In genomic region chr4:86482296-86482695, GRCh38 we compare ENCODE assay signal across 21 cellular contexts.
A peak's percentile ranks its signal among the peaks of the same experiment; 100 is the strongest.
DNase-seq lines count a peak whose midpoint lies in the region; TF ChIP-seq lines count a peak whose summit lies in the region.
"Had no signal": no experiment of that assay in that cellular context is flagged by ENCODE, and none has a peak within 500 bp of the region (broad histone marks: within the 10 kb centered on the region; RNA-seq: fewer than 3 reads in every experiment).

No MANE protein-coding gene starts in this region.

- H3K9me3 ChIP-seq in HAP-1, result no peaks in the 10 kb centered on the region
- H3K9me3 ChIP-seq in iPS-20b (ENCODE audit: insufficient read depth, low read depth, low read length), result no peaks in the 10 kb centered on the region
- H3K9me3 ChIP-seq: breast epithelium, heart right ventricle had no signal

- peak overlapping the region; percentile 97 for H3K27ac ChIP-seq in iPS-20b (ENCODE audit: low read length)
- H3K27ac ChIP-seq: breast epithelium, C4-2B, heart right ventricle had no signal

- peak overlapping the region; percentile 76 for H3K9ac ChIP-seq in iPS-20b (ENCODE audit: low read depth, low read length)

- H3K36me3 Mint-ChIP-seq in chondrocyte (ENCODE audit: low read depth) (no peaks in the 10 kb centered on the region), osteocyte (ENCODE audit: unreplicated experiment) (peaks cover 2% of the 10 kb centered on the region)

- H3K9me3 Mint-ChIP-seq in chondrocyte (ENCODE audit: low read depth) (no peaks in the 10 kb centered on the region), osteocyte (ENCODE audit: unreplicated experiment) (no peaks in the 10 kb centered on the region)
- H3K9me3 Mint-ChIP-seq: activated B cell treated with CpG ODN at 0.5 μM for 24 hours had no signal

- DNase-seq in HAP-1 (ENCODE audit: low spot score in 2 of 2), result peak; percentile 18 to 19
- DNase-seq in chondrocyte (ENCODE audit: low spot score), result no peak
- DNase-seq in osteocyte (ENCODE audit: extremely low spot score, unreplicated experiment), result no peak
- no peak for DNase-seq in H7
- no peak for DNase-seq in effector CD4-positive, alpha-beta T cell
- no peak for DNase-seq in amniotic stem cell (lab: John Stamatoyannopoulos, UW)
- no peak for DNase-seq in activated T-cell treated with anti-CD3 and anti-CD28 coated beads, Interleukin-2, amount 50 U/mL, for 1 hour
- DNase-seq: activated B cell treated with CpG ODN at 0.5 μM for 24 hours; activated CD4-positive, alpha-beta T cell treated with anti-CD3 and anti-CD28 coated beads, Interleukin-2, amount 50 U/mL, for 48 hours; activated gamma-delta T cell; activated T-cell treated with anti-CD3 and anti-CD28 coated beads for 4 hours; cortex of kidney; heart right ventricle; NCI-H1694; NCI-H526 treated with DMSO at 0.1 percent for 48 hours; posterior cingulate gyrus had no signal

- H3K27ac Mint-ChIP-seq in chondrocyte (ENCODE audit: unreplicated experiment) (peak overlapping the region; percentile 3), osteocyte (ENCODE audit: unreplicated experiment) (peak overlapping the region; percentile 90)
- H3K27ac Mint-ChIP-seq: activated B cell treated with CpG ODN at 0.5 μM for 24 hours had no signal

- H3K27me3 Mint-ChIP-seq in chondrocyte (ENCODE audit: low read depth) (no peaks in the 10 kb centered on the region), osteocyte (ENCODE audit: unreplicated experiment) (no peaks in the 10 kb centered on the region)
- H3K27me3 Mint-ChIP-seq: activated B cell treated with CpG ODN at 0.5 μM for 24 hours had no signal

- H3K4me3 ChIP-seq in HAP-1 (no peak overlapping the region), iPS-20b (ENCODE audit: low read length) (peak overlapping the region; percentile 50), H7 (ENCODE audit: insufficient read depth, low read depth, low read length) (no peak overlapping the region)
- H3K4me3 ChIP-seq: breast epithelium, K562, lung had no signal

- H3K4me1 ChIP-seq in HAP-1, result peaks cover 49% of the 10 kb centered on the region
- H3K4me1 ChIP-seq in iPS-20b (ENCODE audit: insufficient read depth, low read length), result peaks cover 40% of the 10 kb centered on the region
- H3K4me1 ChIP-seq: breast epithelium had no signal

- H3K27me3 ChIP-seq in HAP-1 (ENCODE audit: low read depth) (no peaks in the 10 kb centered on the region), iPS-20b (ENCODE audit: insufficient read depth, low read length) (no peaks in the 10 kb centered on the region), H7 (ENCODE audit: control insufficient read depth, insufficient read depth, low read length) (no peaks in the 10 kb centered on the region)
- H3K27me3 ChIP-seq: breast epithelium, heart right ventricle had no signal

- H3K36me3 ChIP-seq in HAP-1 (replicated peaks), result no peaks in the 10 kb centered on the region
- peaks cover 4% of the 10 kb centered on the region; the same call in 1 of the 2 replicates for H3K36me3 ChIP-seq in iPS-20b (ENCODE audit: insufficient read depth, low read depth, low read length)
- H3K36me3 ChIP-seq in H7 (replicated peaks; ENCODE audit: control insufficient read depth, insufficient read depth, low read length), result no peaks in the 10 kb centered on the region
- H3K36me3 ChIP-seq: breast epithelium, heart right ventricle had no signal

- no peak for TF ChIP-seq CTCF in chondrocyte (IDR thresholded peaks at IDR 0.05)
- TF ChIP-seq CTCF in osteocyte (IDR thresholded peaks at IDR 0.05), result no peak

- no peak overlapping the region for H3K4me3 Mint-ChIP-seq in chondrocyte (ENCODE audit: unreplicated experiment)
- H3K4me3 Mint-ChIP-seq in osteocyte (ENCODE audit: unreplicated experiment), result peak overlapping the region; percentile 66
- H3K4me3 Mint-ChIP-seq: activated B cell treated with CpG ODN at 0.5 μM for 24 hours had no signal

- in situ Hi-C loops in HAP-1 (cut with MboI; ENCODE audit: low sequenced_read_pairs), result no loop called here

- H3K4me1 Mint-ChIP-seq in chondrocyte (ENCODE audit: low read depth) (peaks cover 28% of the 10 kb centered on the region), osteocyte (ENCODE audit: unreplicated experiment) (peaks cover 11% of the 10 kb centered on the region)

Comparison
In these comparisons a context has a peak if more than half of its experiments do, and no peak if none do; other contexts are left out.
1. DNase-seq: peak in HAP-1 (2 of 2); none in chondrocyte (single experiment), osteocyte (single experiment), H7 (single experiment), effector CD4-positive, alpha-beta T cell (single experiment), amniotic stem cell (single experiment) and activated T-cell treated with anti-CD3 and anti-CD28 coated beads, Interleukin-2, amount 50 U/mL, for 1 hour (single experiment).